10 cellular contexts compared by ENCODE assay signal in genomic region chr10:117461766-117462423, GRCh38.
A peak's percentile ranks its signal among the peaks of the same experiment; 100 is the strongest.
DNase-seq lines count a peak whose midpoint lies in the region; ATAC-seq and TF ChIP-seq lines count a peak whose summit lies in the region.
"Had no signal": no experiment of that assay in that cellular context is flagged by ENCODE, and none has a peak within 500 bp of the region (broad histone marks: within the 10 kb centered on the region; RNA-seq: fewer than 3 reads in every experiment).

No MANE protein-coding gene starts in this region.

- H2AFZ ChIP-seq in trophoblast cell (ENCODE audit: insufficient read depth, low read length, poor library complexity): peak overlapping the region; percentile 10

- peaks cover 8% of the 10 kb centered on the region for H3K27me3 Mint-ChIP-seq in Calu3 (ENCODE audit: unreplicated experiment)

- no peak overlapping the region for H3K9ac ChIP-seq in trophoblast cell (ENCODE audit: low read length)

- H3K9me3 Mint-ChIP-seq in Calu3 (ENCODE audit: low read depth, unreplicated experiment): no peaks in the 10 kb centered on the region

- no peak overlapping the region for H4K91ac ChIP-seq in trophoblast cell (ENCODE audit: low read depth, low read length)

- BruUV-seq in Calu3 (replicated peaks; lab: Mats Ljungman, UMichigan): no TSS peak

- H3K79me2 ChIP-seq in trophoblast cell (ENCODE audit: control insufficient read depth, insufficient read depth, low read length, poor library complexity): no peaks in the 10 kb centered on the region

- H4K12ac ChIP-seq in trophoblast cell (ENCODE audit: low read depth, low read length): no peak overlapping the region

- ATAC-seq in HG03135 (IDR thresholded peaks at IDR 0.05; ENCODE audit: unreplicated experiment): no peak

- no peak overlapping the region for H2BK120ac ChIP-seq in trophoblast cell (ENCODE audit: insufficient read depth, low read length, poor library complexity)

- H3K79me1 ChIP-seq in trophoblast cell (ENCODE audit: low read length): peaks cover 2% of the 10 kb centered on the region

- H3K27ac Mint-ChIP-seq in Calu3 (ENCODE audit: unreplicated experiment): no peak overlapping the region

- TF ChIP-seq CTCF in Calu3 (IDR thresholded peaks at IDR 0.05; ENCODE audit: unreplicated experiment) (no peak), GM20000 (IDR thresholded peaks at IDR 0.05; ENCODE audit: extremely low read depth, missing control alignments) (no peak)

- no peaks in the 10 kb centered on the region for H3K27me3 ChIP-seq in trophoblast cell (ENCODE audit: insufficient read depth, low read length)

- H3K4ac ChIP-seq in trophoblast cell (ENCODE audit: low read depth, low read length): no peak overlapping the region

- CTCF ChIA-PET in Calu3 (lab: Charles Lee): no interaction called here

- no CpG with 5 or more reads among the region's 7 CpGs for WGBS in trophoblast cell (ENCODE audit: extremely low coverage, insufficient coverage, insufficient read length)

- no peak overlapping the region for H3K4me3 Mint-ChIP-seq in Calu3 (ENCODE audit: low read depth, unreplicated experiment)

- H3K4me2 ChIP-seq in trophoblast cell (ENCODE audit: low read length): no peak overlapping the region

- H2BK5ac ChIP-seq in trophoblast cell (ENCODE audit: low read depth, low read length, poor library complexity): peak overlapping the region; percentile 9

- H3K4me1 ChIP-seq in trophoblast cell (ENCODE audit: control insufficient read depth in 1 of 2, insufficient read depth in 2 of 2, low read length in 2 of 2): peaks cover 20 to 23% of the 10 kb centered on the region in 2 experiments

- no peak overlapping the region for H3K18ac ChIP-seq in trophoblast cell (ENCODE audit: low read length)

- peak overlapping the region; percentile 65 for H3K27ac ChIP-seq in epithelial cell of prostate
- H3K27ac ChIP-seq in trophoblast cell (ENCODE audit: low read depth, low read length): peak overlapping the region; percentile 48
- H3K27ac ChIP-seq: WERI-Rb-1 had no signal

- H3K23ac ChIP-seq in trophoblast cell (ENCODE audit: low read length): no peak overlapping the region

- no peak overlapping the region for H4K8ac ChIP-seq in trophoblast cell (ENCODE audit: low read depth, low read length)

- H3K36me3 Mint-ChIP-seq in Calu3 (ENCODE audit: insufficient read depth, unreplicated experiment): no peaks in the 10 kb centered on the region

- H2BK12ac ChIP-seq in trophoblast cell (ENCODE audit: low read length): peak overlapping the region; percentile 50

- no peaks in the 10 kb centered on the region for H3K4me1 Mint-ChIP-seq in Calu3 (ENCODE audit: low read depth, unreplicated experiment)

- H2AK5ac ChIP-seq in trophoblast cell (ENCODE audit: low read length): peak overlapping the region; percentile 22

- no peaks in the 10 kb centered on the region for H3K36me3 ChIP-seq in trophoblast cell (ENCODE audit: control insufficient read depth in 1 of 2, insufficient read depth in 2 of 2, low read length in 2 of 2)
- H3K36me3 ChIP-seq: WERI-Rb-1 had no signal

- DNase-seq in Calu3: peak; percentile 11
- DNase-seq in MV-4-11 (lab: John Stamatoyannopoulos, UW): peak; percentile 60
- DNase-seq in epithelial cell of prostate (ENCODE audit: low read depth, low spot score): peak; percentile 91
- DNase-seq in trophoblast cell: peak in 1 of 2 donors; percentile 21
- DNase-seq in DMS79 (lab: John Stamatoyannopoulos, UW): no peak
- DNase-seq in T-helper 1 cell: no peak
- no peak for DNase-seq in GM20000 (ENCODE audit: low spot score)
- DNase-seq: NCI-H1092, WERI-Rb-1 had no signal

- peaks cover 4% of the 10 kb centered on the region for H3K9me3 ChIP-seq in trophoblast cell (ENCODE audit: insufficient read depth, low read depth, low read length)

- intact Hi-C loops in Calu3 (cut with micrococcal nuclease; ENCODE audit: unreplicated experiment): no loop called here

- no peak overlapping the region for H3K4me3 ChIP-seq in trophoblast cell (ENCODE audit: low read depth, low read length)

- H3K14ac ChIP-seq in trophoblast cell (ENCODE audit: low read length): no peak overlapping the region

Comparison
In these comparisons a context has a peak if more than half of its experiments do, and no peak if none do; other contexts are left out.
1. DNase-seq: peak in Calu3 (single experiment), MV-4-11 (single experiment) and epithelial cell of prostate (single experiment); none in DMS79 (single experiment), T-helper 1 cell (0 of 5) and GM20000 (single experiment).